8 cellular contexts compared by ENCODE assay signal in genomic region chr11:76152741-76153608, GRCh38. TPM values are rescaled to one million over a fixed set of nuclear protein-coding genes. Genes with fewer than 3 reads are reported as not detected.
DNase-seq lines count a peak whose midpoint lies in the region; ATAC-seq and TF ChIP-seq lines count a peak whose summit lies in the region.

No MANE protein-coding gene starts in this region.

- H3K4me3 ChIP-seq in Panc1 (ENCODE audit: low read depth in 2 of 2, low read length in 2 of 2) (peak overlapping the region; percentile 5 to 41; a peak in 3 of 4 replicates), right cardiac atrium (ENCODE audit: low read length) (peak overlapping the region; percentile 39), aorta (ENCODE audit: low read length in 2 of 2) (no peak overlapping the region)

- in situ Hi-C loops in GM13976 (cut with MboI; ENCODE audit: low sequenced_read_pairs, unreplicated experiment) (loop anchor here (10.0 kb wide), 1 partner anchor 348 kb away; no protein-coding TSS in a partner anchor), Panc1 (cut with HindIII; ENCODE audit: low pct_unique_long_range_greater_than_20kb, low sequenced_read_pairs) (no loop called here)

- H3K36me3 ChIP-seq in Panc1 (ENCODE audit: control insufficient read depth, insufficient read depth, low read length) (no peaks in the 10 kb centered on the region), aorta (ENCODE audit: control insufficient read depth in 1 of 2, insufficient read depth in 2 of 2, low read length in 1 of 2) (no peaks in the 10 kb centered on the region)

- no peaks in the 10 kb centered on the region for H3K9me3 ChIP-seq in Panc1 (ENCODE audit: control insufficient read depth, insufficient read depth, low read depth, low read length)
- no peaks in the 10 kb centered on the region for H3K9me3 ChIP-seq in right cardiac atrium (ENCODE audit: control insufficient read depth, low read length)
- H3K9me3 ChIP-seq in aorta (ENCODE audit: control insufficient read depth, low read length): no peaks in the 10 kb centered on the region

- peaks cover 7% of the 10 kb centered on the region for H3K4me1 ChIP-seq in Panc1 (ENCODE audit: control insufficient read depth, insufficient read depth, low read length)
- H3K4me1 ChIP-seq in right cardiac atrium (ENCODE audit: control insufficient read depth, insufficient read depth, low read length): peaks cover 3% of the 10 kb centered on the region
- no peaks in the 10 kb centered on the region for H3K4me1 ChIP-seq in aorta (ENCODE audit: control insufficient read depth in 1 of 2, insufficient read depth in 2 of 2, low read length in 2 of 2)

- no peak for TF ChIP-seq CTCF in GM13976 (IDR thresholded peaks at IDR 0.05; ENCODE audit: borderline replicate concordance, control extremely low read depth, extremely low read depth, insufficient read depth, missing control alignments)
- no peak for TF ChIP-seq CTCF in Panc1 (IDR thresholded peaks at IDR 0.05)

- H3K27me3 ChIP-seq in Panc1 (ENCODE audit: control insufficient read depth, insufficient read depth, low read length) (no peaks in the 10 kb centered on the region), right cardiac atrium (ENCODE audit: control insufficient read depth, insufficient read depth) (no peaks in the 10 kb centered on the region), aorta (ENCODE audit: control insufficient read depth in 1 of 2, insufficient read depth in 2 of 2, low read length in 1 of 2) (no peaks in the 10 kb centered on the region)

- no TSS peak for BruUV-seq in Panc1 (replicated peaks; lab: Mats Ljungman, UMichigan)

- ATAC-seq in GM21717 (IDR thresholded peaks at IDR 0.05; ENCODE audit: unreplicated experiment): peak; percentile 40
- ATAC-seq in Panc1: no peak
- peak in 1 of 2 donors; percentile 2 for ATAC-seq in right cardiac atrium
- no peak for ATAC-seq in left colon
- no peak for ATAC-seq in aorta (ENCODE audit: low FRiP score)

- intact Hi-C loops in Panc1 (cut with micrococcal nuclease; ENCODE audit: unreplicated experiment): loop anchor here (2.0 to 10.0 kb wide), 2 partner anchors 256 to 348 kb away; no protein-coding TSS in a partner anchor
- intact Hi-C loops in right cardiac atrium (cut with DNase I): loop anchor here (2.0 to 10.0 kb wide), 3 partner anchors 256 to 348 kb away; no protein-coding TSS in a partner anchor
- intact Hi-C loops in left colon (cut with DNase I, micrococcal nuclease): loop anchor here in 1 of 2 donors (2.0 to 10.0 kb wide), 2 partner anchors 256 to 348 kb away; no protein-coding TSS in a partner anchor
- intact Hi-C loops in aorta (cut with DNase I): loop anchor here (1.0 to 10.0 kb wide), 4 partner anchors 257 to 351 kb away; no protein-coding TSS in a partner anchor

- peak; percentile 72 for DNase-seq in GM13976 (ENCODE audit: low spot score)
- no peak for DNase-seq in Panc1 (ENCODE audit: low read depth, low spot score)
- DNase-seq in right cardiac atrium: no peak
- DNase-seq in left colon: no peak
- no peak for DNase-seq in NCI-H1092 (lab: John Stamatoyannopoulos, UW)
- DNase-seq in superior temporal gyrus (ENCODE audit: extremely low spot score): no peak
- DNase-seq in aorta: no peak

- POLR2A ChIA-PET in Panc1 (lab: Charles Lee): no interaction called here

- H3K27ac ChIP-seq in Panc1 (ENCODE audit: low read length): peak overlapping the region; percentile 40; the same call in 1 of the 2 replicates
- H3K27ac ChIP-seq in right cardiac atrium (ENCODE audit: low read length): peak overlapping the region; percentile 15
- no peak overlapping the region for H3K27ac ChIP-seq in aorta (ENCODE audit: low read depth in 1 of 2, low read length in 2 of 2)

- CTCF ChIA-PET in Panc1 (lab: Charles Lee): interaction anchor here (0.6 to 1.5 kb wide), 5 partner anchors 182 to 388 kb away, joined by 5 to 20 read pairs (median 8); no protein-coding TSS in a partner anchor

- WGBS in right cardiac atrium: 55% methylated on average over 13 of the region's 13 CpGs
- WGBS in aorta, 2 donors: 76 to 80% methylated on average over 13 of the region's 13 CpGs

RNA-seq across cellular contexts. Expression of gene WNT11, which starts 53.3 kb away (rescaled TPM):
- total RNA-seq in Panc1 (2021; ENCODE audit: unreplicated experiment) (1.1 TPM), right cardiac atrium (1 to 10 TPM; 2.1 to 7.1 (median 3.3) TPM), left colon (1 to 10 TPM; 7.3 to 7.9 TPM), aorta (10 to 100 TPM in 1 of 2 donors, 1 to 10 TPM in 1; 7.4 to 30.0 TPM)
- polyA plus RNA-seq in Panc1 (2012; ENCODE audit: insufficient read length): 3.3 TPM
- polyA plus RNA-seq in right cardiac atrium (2.9 TPM), aorta (under 1 TPM; 0.25 to 0.87 TPM)

Comparison
In these comparisons a context has a peak if more than half of its experiments do, and no peak if none do; other contexts are left out.
1. H3K27ac ChIP-seq: peak in Panc1 (single experiment) and right cardiac atrium (single experiment); none in aorta (0 of 2).
2. H3K4me3 ChIP-seq: peak in Panc1 (2 of 2) and right cardiac atrium (single experiment); none in aorta (0 of 2).